8 cellular contexts compared by ENCODE assay signal in genomic region chr6:18122128-18123093, GRCh38. TPM values are rescaled to one million over a fixed set of nuclear protein-coding genes. Genes with fewer than 3 reads are reported as not detected.
DNase-seq lines count a peak whose midpoint lies in the region; ATAC-seq and TF ChIP-seq lines count a peak whose summit lies in the region.

Gene NHLRC1 (minus strand): TSS chr6:18122677. CDS start chr6:18122606, 71 bp downstream.

- no peaks in the 10 kb centered on the region for H3K27me3 Mint-ChIP-seq in Calu3 (ENCODE audit: unreplicated experiment)

- no peaks in the 10 kb centered on the region for H3K4me1 Mint-ChIP-seq in Calu3 (ENCODE audit: low read depth, unreplicated experiment)

- ATAC-seq in GM21423 (IDR thresholded peaks at IDR 0.05; ENCODE audit: unreplicated experiment) = peak; percentile 100
- peak; percentile 99 to 100 (median 99) for ATAC-seq in heart right ventricle

- TF ChIP-seq CTCF in Calu3 (IDR thresholded peaks at IDR 0.05; ENCODE audit: unreplicated experiment) = peak; percentile 65
- TF ChIP-seq CTCF in heart right ventricle (IDR thresholded peaks at IDR 0.05) = peak; percentile 86 to 96 (median 93)
- TF ChIP-seq CTCF in tibial nerve (IDR thresholded peaks at IDR 0.05) = peak; percentile 88 to 97 (median 96)

- WGBS in HUES64 = 44% methylated on average over 82 of the region's 82 CpGs
- 12 to 15% methylated on average over 73 to 82 of the region's 82 CpGs for WGBS in heart right ventricle, 2 donors
- WGBS in tibial nerve, 2 donors = 23 to 27% methylated on average over 31 to 34 of the region's 82 CpGs

- H3K27ac Mint-ChIP-seq in Calu3 (ENCODE audit: unreplicated experiment) = peak within 1 kb of the TSS; percentile 74

- peaks cover 6% of the 10 kb centered on the region for H3K36me3 Mint-ChIP-seq in Calu3 (ENCODE audit: insufficient read depth, unreplicated experiment)

- BruUV-seq in Calu3 (replicated peaks; lab: Mats Ljungman, UMichigan) = no TSS peak

- H3K36me3 ChIP-seq in HUES64 (ENCODE audit: insufficient read depth, low read length) (no peaks in the 10 kb centered on the region), heart right ventricle (no peaks in the 10 kb centered on the region), tibial nerve (peaks cover 0 to 5% (median 0%) of the 10 kb centered on the region in 3 donors)

- no peaks in the 10 kb centered on the region for H3K9me3 Mint-ChIP-seq in Calu3 (ENCODE audit: low read depth, unreplicated experiment)

- H3K9me3 ChIP-seq in HUES64 (ENCODE audit: insufficient read depth, low read depth, low read length) = no peaks in the 10 kb centered on the region
- H3K9me3 ChIP-seq in heart right ventricle = peaks cover 0 to 6% (median 0%) of the 10 kb centered on the region in 11 donors
- peaks cover 0 to 10% (median 0%) of the 10 kb centered on the region in 4 donors for H3K9me3 ChIP-seq in tibial nerve

- peak within 1 kb of the TSS; percentile 72 for H3K4me3 Mint-ChIP-seq in Calu3 (ENCODE audit: low read depth, unreplicated experiment)

- H3K4me3 ChIP-seq in HUES64 (ENCODE audit: low read length) (peak within 1 kb of the TSS; percentile 44), heart right ventricle (peak within 1 kb of the TSS; percentile 27 to 68 (median 61)), tibial nerve (peak within 1 kb of the TSS; percentile 36 to 61 (median 52))

- CTCF ChIA-PET in Calu3 (lab: Charles Lee) = no interaction called here

- H3K27ac ChIP-seq in HUES64 (ENCODE audit: low read depth, low read length) (no peak within 1 kb of the TSS), heart right ventricle (peak within 1 kb of the TSS in 8 of 10 donors; percentile 18 to 64 (median 40)), tibial nerve (peak within 1 kb of the TSS; percentile 24 to 76 (median 58))

- H3K9ac ChIP-seq in HUES64 (ENCODE audit: low read depth, low read length) = peak within 1 kb of the TSS; percentile 45; the same call in 1 of the 2 replicates

- peaks cover 16% of the 10 kb centered on the region for H3K27me3 ChIP-seq in HUES64 (ENCODE audit: insufficient read depth, low read length)
- no peaks in the 10 kb centered on the region for H3K27me3 ChIP-seq in heart right ventricle
- H3K27me3 ChIP-seq in tibial nerve = no peaks in the 10 kb centered on the region

- peak; percentile 82 for DNase-seq in Calu3
- DNase-seq in SW480 (ENCODE audit: low spot score) = peak; percentile 81
- peak; percentile 74 for DNase-seq in amniotic epithelial cell (ENCODE audit: low read depth)
- DNase-seq in heart right ventricle = peak; percentile 87 to 90
- DNase-seq in pons (ENCODE audit: low spot score) = peak; percentile 82
- peak; percentile 81 to 88 for DNase-seq in tibial nerve (ENCODE audit: low spot score in 2 of 2)

- peak in 1 of 2 donors; percentile 66 for TF ChIP-seq POLR2A in tibial nerve (IDR thresholded peaks at IDR 0.05)

- intact Hi-C loops in Calu3 (cut with micrococcal nuclease; ENCODE audit: unreplicated experiment) = loop anchor here (10.0 kb wide), 1 partner anchor 138 kb away; the partner anchor contains the start of gene KIF13A
- intact Hi-C loops in heart right ventricle (cut with DNase I) = loop anchor here (1.0 to 10.0 kb wide), 12 partner anchors 135 to 968 kb away; partner anchors contain the start of gene KIF13A (in 6 of the 10)

- TF ChIP-seq EP300 in tibial nerve (IDR thresholded peaks at IDR 0.05) = peak; percentile 76 to 92

- H3K4me1 ChIP-seq in HUES64 (ENCODE audit: insufficient read depth, low read length) (no peaks in the 10 kb centered on the region), heart right ventricle (peaks cover 3 to 21% (median 15%) of the 10 kb centered on the region in 9 donors), tibial nerve (peaks cover 0 to 9% (median 5%) of the 10 kb centered on the region in 4 donors)

RNA-seq across cellular contexts. Expression of gene NHLRC1, which starts in this region (rescaled TPM):
- 0.92 and 1.1 TPM in 2 replicates for total RNA-seq in Calu3 (2022)
- polyA plus RNA-seq in HUES64 (2013, experiment 1 of 2) = 0.55 TPM
- polyA plus RNA-seq in HUES64 (2013, experiment 2 of 2) = 0.70 TPM
- total RNA-seq in heart right ventricle = 1 to 10 TPM in 8 of 10 donors, under 1 TPM in 2; 0.92 to 2.5 (median 1.6) TPM
- polyA plus RNA-seq in heart right ventricle = 1 to 10 TPM in 1 of 2 donors, under 1 TPM in 1; 0.73 to 1.2 TPM
- total RNA-seq in tibial nerve = 1 to 10 TPM; 2.0 to 5.0 (median 4.3) TPM
